11 cellular contexts compared by ENCODE assay signal in genomic region chr11:17986007-17986710, GRCh38. TPM values are rescaled to one million over a fixed set of nuclear protein-coding genes. Genes with fewer than 3 reads are reported as not detected.
DNase-seq lines count a peak whose midpoint lies in the region; ATAC-seq and TF ChIP-seq lines count a peak whose summit lies in the region.
"Had no signal": no experiment of that assay in that cellular context is flagged by ENCODE, and none has a peak within 500 bp of the region (broad histone marks: within the 10 kb centered on the region; RNA-seq: fewer than 3 reads in every experiment).

No MANE protein-coding gene starts in this region.

- DNase-seq in HCEC 1CT (peak; percentile 84), ascending aorta (ENCODE audit: low spot score in 2 of 2) (peak; percentile 13 to 71), heart left ventricle (peak in 2 of 5 donors; percentile 50 to 53), stromal cell of bone marrow (ENCODE audit: low read depth) (peak; percentile 71), T-helper 2 cell (no peak), DMS 273 (lab: John Stamatoyannopoulos, UW; ENCODE audit: unreplicated experiment) (no peak)
- DNase-seq: activated CD4-positive, alpha-beta T cell treated with anti-CD3 and anti-CD28 coated beads for 4 hours had no signal

- no peak overlapping the region for H3K4me3 ChIP-seq in ascending aorta
- no peak overlapping the region for H3K4me3 ChIP-seq in heart left ventricle
- H3K4me3 ChIP-seq: cardiac muscle cell, K562 had no signal

- ATAC-seq in heart left ventricle (peak; percentile 47 to 78 (median 67)), HG03520 (IDR thresholded peaks at IDR 0.05; ENCODE audit: unreplicated experiment) (no peak), GM21529 (IDR thresholded peaks at IDR 0.05; ENCODE audit: unreplicated experiment) (no peak)
- ATAC-seq: K562 had no signal

- H3K27ac ChIP-seq in ascending aorta (peak overlapping the region; percentile 86), heart left ventricle (peak overlapping the region in 5 of 12 donors; percentile 12 to 48 (median 18))
- H3K27ac ChIP-seq: cardiac muscle cell had no signal

- H3K9me3 ChIP-seq in ascending aorta (no peaks in the 10 kb centered on the region), heart left ventricle (no peaks in the 10 kb centered on the region)

- H3K36me3 ChIP-seq in ascending aorta (peaks cover 5 to 15% of the 10 kb centered on the region in 2 donors), heart left ventricle (peaks cover 0 to 56% (median 27%) of the 10 kb centered on the region in 9 donors)

- intact Hi-C loops in ascending aorta (cut with DNase I), result loop anchor here (5.0 to 10.0 kb wide), 3 partner anchors 329 to 631 kb away; partner anchors contain the start of gene NCR3LG1
- intact Hi-C loops in heart left ventricle (cut with DNase I), result no loop called here

- H3K27me3 ChIP-seq in ascending aorta (no peaks in the 10 kb centered on the region), heart left ventricle (no peaks in the 10 kb centered on the region)
- H3K27me3 ChIP-seq: cardiac muscle cell had no signal

- H3K4me1 ChIP-seq in ascending aorta, result peaks cover 8 to 19% of the 10 kb centered on the region in 2 donors
- peaks cover 0 to 16% (median 4%) of the 10 kb centered on the region in 12 donors for H3K4me1 ChIP-seq in heart left ventricle

- 59 to 72% (median 67%) methylated on average over 6 to 7 of the region's 7 CpGs for WGBS in heart left ventricle, 4 donors

- no peak for TF ChIP-seq POLR2A in heart left ventricle (IDR thresholded peaks at IDR 0.05)

- TF ChIP-seq CTCF in ascending aorta (IDR thresholded peaks at IDR 0.05) (no peak), heart left ventricle (IDR thresholded peaks at IDR 0.05) (no peak)

RNA-seq across cellular contexts. Expression of gene SERGEF, which starts 26.7 kb away (rescaled TPM):
- 13.6 TPM for total RNA-seq in ascending aorta
- 10 to 100 TPM; 11.6 to 26.4 (median 22.1) TPM for total RNA-seq in heart left ventricle
- polyA plus RNA-seq in heart left ventricle, result 10 to 100 TPM; 16.0 to 55.0 TPM

RNA-seq across cellular contexts. Expression of gene TPH1, which starts 59.9 kb away (rescaled TPM):
- total RNA-seq in ascending aorta, result 1.8 TPM
- total RNA-seq in heart left ventricle, result under 1 TPM in 4 of 9 donors, not detected in 5; 0.06 to 0.45 (median 0.19) TPM
- under 1 TPM; 0.11 to 0.19 TPM for polyA plus RNA-seq in heart left ventricle

Comparison
In these comparisons a context has a peak if more than half of its experiments do, and no peak if none do; other contexts are left out.
1. DNase-seq: peak in HCEC 1CT (single experiment), ascending aorta (2 of 2) and stromal cell of bone marrow (single experiment); none in T-helper 2 cell (0 of 5) and DMS 273 (single experiment).
2. ATAC-seq: peak in heart left ventricle (4 of 4); none in HG03520 (single experiment) and GM21529 (single experiment).